ENCODE assay signal across 28 cellular contexts in genomic region chr9:120773218-120773617, GRCh38.
"Had no signal": no experiment of that assay in that cellular context is flagged by ENCODE, and none has a peak within 500 bp of the region (broad histone marks: within the 10 kb centered on the region; RNA-seq: fewer than 3 reads in every experiment).

No MANE protein-coding gene starts in this region.

- H3K27ac Mint-ChIP-seq: dendritic cell treated with granulocyte-macrophage colony-stimulating factor and Interleukin-4, amounts not matched to agents 40 ng/mL and 50 ng/mL, for 4 days; effector memory CD8-positive, alpha-beta T cell; endodermal cell; mesothelial cell of epicardium; naive B cell had no signal

- DNase-seq: colonic mucosa; cortex of kidney; effector CD8-positive, alpha-beta T cell; effector memory CD8-positive, alpha-beta T cell; endodermal cell; erythroblast; esophagus squamous epithelium; foreskin fibroblast; foreskin melanocyte; gastrocnemius medialis; glutamatergic neuron; head of caudate nucleus; heart right ventricle; hypothalamus; left cardiac atrium; left lung; left ventricle myocardium superior; lower lobe of right lung; mesenchymal stem cell; mucosa of descending colon; naive B cell had no signal

- H3K27me3 ChIP-seq: colonic mucosa, esophagus squamous epithelium, gastrocnemius medialis, heart right ventricle, left lung had no signal

- H3K27me3 Mint-ChIP-seq: dendritic cell treated with granulocyte-macrophage colony-stimulating factor and Interleukin-4, amounts not matched to agents 40 ng/mL and 50 ng/mL, for 4 days; effector memory CD8-positive, alpha-beta T cell; naive B cell had no signal

- H3K4me1 Mint-ChIP-seq: mesothelial cell of epicardium, naive B cell had no signal

- H3K4me3 Mint-ChIP-seq: dendritic cell treated with granulocyte-macrophage colony-stimulating factor and Interleukin-4, amounts not matched to agents 40 ng/mL and 50 ng/mL, for 4 days; effector memory CD8-positive, alpha-beta T cell; endodermal cell; mesothelial cell of epicardium; naive B cell had no signal

- H3K4me1 ChIP-seq: colonic mucosa, gastrocnemius medialis, lower lobe of right lung had no signal

- H3K27ac ChIP-seq: colonic mucosa, epithelial cell of prostate, esophagus squamous epithelium, gastrocnemius medialis, heart right ventricle, left lung, lower lobe of right lung had no signal

- ATAC-seq: effector memory CD8-positive, alpha-beta T cell; esophagus mucosa; gastrocnemius medialis; heart right ventricle; left cardiac atrium; left lung; left ventricle myocardium superior; lower lobe of right lung; mucosa of descending colon had no signal

- H3K9me3 ChIP-seq: colonic mucosa, esophagus squamous epithelium, gastrocnemius medialis, heart right ventricle, left lung, lower lobe of right lung, mucosa of descending colon had no signal

- H3K9me3 Mint-ChIP-seq: dendritic cell treated with granulocyte-macrophage colony-stimulating factor and Interleukin-4, amounts not matched to agents 40 ng/mL and 50 ng/mL, for 4 days; effector memory CD8-positive, alpha-beta T cell; endodermal cell; mesothelial cell of epicardium; naive B cell had no signal

- H3K4me3 ChIP-seq: colonic mucosa, esophagus squamous epithelium, gastrocnemius medialis, heart right ventricle, left lung, lower lobe of right lung, mucosa of descending colon had no signal

- FAIRE-seq: endometrium, islet of Langerhans, keratinocyte had no signal

- H3K36me3 ChIP-seq: colonic mucosa had no signal
